ENCODE assay signal across 1 cellular context in genomic region chr9:37239224-37239859, GRCh38.
TF ChIP-seq lines count a peak whose summit lies in the region.

No MANE protein-coding gene starts in this region.

TF ChIP-seq in K562, 482 proteins besides CTCF, POLR2A, EP300 and RAD21 (continued from another document):
- TF ChIP-seq REST (CRISPR knock-in tag; IDR thresholded peaks at IDR 0.05; ENCODE audit: low read depth) (no peak), HMBOX1 (IDR thresholded peaks at IDR 0.05) (peak; percentile 62; the same call in 1 of the 2 replicates), ZNF316 (IDR thresholded peaks at IDR 0.05) (peak; percentile 98), NFE2 (IDR thresholded peaks at IDR 0.05; ENCODE audit: low read depth) (peak; percentile 88), JUND (IDR thresholded peaks at IDR 0.05; ENCODE audit: borderline replicate concordance, low read depth, low read length) (peak; percentile 35; the same call in 1 of the 2 replicates), JUND (tag; IDR thresholded peaks at IDR 0.05; ENCODE audit: borderline replicate concordance, low read depth, low read length) (peak; percentile 51; the same call in 1 of the 3 replicates), ZBTB34 (CRISPR knock-in tag; IDR thresholded peaks at IDR 0.05) (no peak), DPF2 (IDR thresholded peaks at IDR 0.05) (peak; percentile 39), HIVEP1 (CRISPR knock-in tag; IDR thresholded peaks at IDR 0.05) (no peak), SMARCA4 (IDR thresholded peaks at IDR 0.05) (0 out of 2 replicates have a peak, but pooled peaks have one; percentile 23), ATF3 (IDR thresholded peaks at IDR 0.05) (peak; percentile 60), ATF3 (CRISPR knock-in tag; conservative IDR thresholded peaks at IDR 0.05) (no peak), AFF1 (IDR thresholded peaks at IDR 0.05; ENCODE audit: low read depth in 1 of 2, partially characterized antibody in 2 of 2) (no peak), BRD9 (IDR thresholded peaks at IDR 0.05; ENCODE audit: low read depth, partially characterized antibody) (peak; percentile 38), DEAF1 (CRISPR knock-in tag; IDR thresholded peaks at IDR 0.05) (no peak), NFRKB (IDR thresholded peaks at IDR 0.05; ENCODE audit: low read depth) (no peak), KAT2B (IDR thresholded peaks at IDR 0.05; ENCODE audit: low read depth, low read length) (no peak), ZNF395 (CRISPR knock-in tag; IDR thresholded peaks at IDR 0.05) (no peak), FOXM1 (IDR thresholded peaks at IDR 0.05; ENCODE audit: low read depth) (peak; percentile 91), FOXM1 (CRISPR knock-in tag; IDR thresholded peaks at IDR 0.05; ENCODE audit: low read depth) (no peak), HMGN3 (IDR thresholded peaks at IDR 0.05; ENCODE audit: borderline replicate concordance, extremely low read depth, insufficient read length, low read depth, low read length) (no peak), DNMT1 (IDR thresholded peaks at IDR 0.05) (no peak), ZNF592 (IDR thresholded peaks at IDR 0.05) (peak; percentile 67; the same call in 1 of the 2 replicates)
TF ChIP-seq in K562: peak in this region for 20.
